11 cellular contexts compared by ENCODE assay signal in the genomic region with DNA sequence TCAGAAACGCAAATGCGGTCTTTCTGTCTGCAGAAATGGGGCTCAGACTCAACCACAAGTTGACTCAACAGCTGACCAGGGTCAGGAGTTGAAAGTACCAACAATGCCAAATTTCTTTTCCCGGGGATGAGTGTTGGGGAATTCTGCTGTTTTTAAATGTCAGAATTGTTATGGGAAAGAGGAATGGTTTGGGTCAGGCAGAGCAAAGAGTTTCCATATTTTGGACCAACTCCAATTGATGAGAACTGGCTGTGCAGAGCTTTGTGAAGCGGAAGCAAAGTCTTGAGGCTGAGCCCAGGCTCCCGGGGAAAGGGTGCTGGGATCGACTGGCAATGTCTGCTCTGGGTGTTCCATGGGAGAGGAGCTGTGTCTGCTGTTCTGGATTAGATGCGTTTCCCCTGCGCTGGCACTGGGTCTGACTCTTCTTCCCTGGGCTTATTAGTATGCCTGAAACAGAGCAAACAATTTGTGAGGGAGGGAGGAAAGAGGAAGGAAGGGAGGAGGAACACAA. TPM values are rescaled to one million over a fixed set of nuclear protein-coding genes. Genes with fewer than 3 reads are reported as not detected.
DNase-seq lines count a peak whose midpoint lies in the region; ATAC-seq and TF ChIP-seq lines count a peak whose summit lies in the region.
"Had no signal": no experiment of that assay in that cellular context is flagged by ENCODE, and none has a peak within 500 bp of the region (broad histone marks: within the 10 kb centered on the region; RNA-seq: fewer than 3 reads in every experiment).

No MANE protein-coding gene starts in this region.

- WGBS in gastroesophageal sphincter (ENCODE audit: low coverage in 1 of 2), 2 donors = 18 to 39% methylated on average over 5 to 8 of the region's 8 CpGs
- 45 to 55% (median 48%) methylated on average over 8 of the region's 8 CpGs for WGBS in psoas muscle, 3 donors

- peaks cover 0 to 35% (median 10%) of the 10 kb centered on the region in 3 donors for H3K4me1 ChIP-seq in gastroesophageal sphincter
- H3K4me1 ChIP-seq in psoas muscle = peaks cover 12% of the 10 kb centered on the region

- DNase-seq in GM04504 (ENCODE audit: low read depth) (peak; percentile 85), psoas muscle (peak; percentile 51 to 69), NCI-H524 (lab: John Stamatoyannopoulos, UW) (no peak)
- no peak for DNase-seq in stimulated activated CD4-positive, alpha-beta T cell treated with anti-CD3 and anti-CD28 coated beads, Interleukin-1b, Interleukin-23, amount 100 ng/mL, for 48 hours
- DNase-seq: activated gamma-delta T cell; NCI-H526 treated with DMSO at 0.1 percent for 48 hours; stimulated activated CD4-positive, alpha-beta T cell treated with anti-CD3 and anti-CD28 coated beads, Interleukin-4, amount 100 ng/mL, for 4 hours had no signal

- intact Hi-C loops in psoas muscle (cut with DNase I) = loop anchor here in 1 of 2 donors (5.0 kb wide), 1 partner anchor 33 kb away; no protein-coding TSS in a partner anchor

- H3K4me3 ChIP-seq in gastroesophageal sphincter = no peak overlapping the region
- H3K4me3 ChIP-seq in psoas muscle = no peak overlapping the region

- no peaks in the 10 kb centered on the region for H3K27me3 ChIP-seq in gastroesophageal sphincter
- H3K27me3 ChIP-seq in psoas muscle (ENCODE audit: insufficient read depth in 3 of 3, low read length in 2 of 3) = no peaks in the 10 kb centered on the region

- H3K36me3 ChIP-seq in gastroesophageal sphincter (no peaks in the 10 kb centered on the region), psoas muscle (ENCODE audit: insufficient read depth in 1 of 2, low read depth in 1 of 2) (no peaks in the 10 kb centered on the region)

- H3K9me3 ChIP-seq in gastroesophageal sphincter (no peaks in the 10 kb centered on the region), psoas muscle (no peaks in the 10 kb centered on the region)

- ATAC-seq in SK-N-SH treated with all-trans-retinoic acid at 6 μM for 48 hours (peak; percentile 75), gastroesophageal sphincter (peak; percentile 66), psoas muscle (peak in 2 of 4 donors; percentile 29 to 39), GM21786 (IDR thresholded peaks at IDR 0.05; ENCODE audit: unreplicated experiment) (no peak), HG02885 (IDR thresholded peaks at IDR 0.05; ENCODE audit: poor library complexity, unreplicated experiment) (no peak)

- no peak for TF ChIP-seq CTCF in gastroesophageal sphincter (IDR thresholded peaks at IDR 0.05)
- TF ChIP-seq CTCF in psoas muscle (IDR thresholded peaks at IDR 0.05) = no peak

- H3K27ac ChIP-seq in gastroesophageal sphincter = peak overlapping the region in 3 of 4 donors; percentile 58 to 79 (median 76)
- no peak overlapping the region for H3K27ac ChIP-seq in psoas muscle

- no peak for TF ChIP-seq EP300 in gastroesophageal sphincter (IDR thresholded peaks at IDR 0.05)

- TF ChIP-seq POLR2A in gastroesophageal sphincter (IDR thresholded peaks at IDR 0.05) = no peak

TF ChIP-seq in SK-N-SH treated with all-trans-retinoic acid at 6 μM for 48 hours, 23 proteins besides CTCF, POLR2A, EP300 and RAD21:
- TF ChIP-seq, protein P1, sequence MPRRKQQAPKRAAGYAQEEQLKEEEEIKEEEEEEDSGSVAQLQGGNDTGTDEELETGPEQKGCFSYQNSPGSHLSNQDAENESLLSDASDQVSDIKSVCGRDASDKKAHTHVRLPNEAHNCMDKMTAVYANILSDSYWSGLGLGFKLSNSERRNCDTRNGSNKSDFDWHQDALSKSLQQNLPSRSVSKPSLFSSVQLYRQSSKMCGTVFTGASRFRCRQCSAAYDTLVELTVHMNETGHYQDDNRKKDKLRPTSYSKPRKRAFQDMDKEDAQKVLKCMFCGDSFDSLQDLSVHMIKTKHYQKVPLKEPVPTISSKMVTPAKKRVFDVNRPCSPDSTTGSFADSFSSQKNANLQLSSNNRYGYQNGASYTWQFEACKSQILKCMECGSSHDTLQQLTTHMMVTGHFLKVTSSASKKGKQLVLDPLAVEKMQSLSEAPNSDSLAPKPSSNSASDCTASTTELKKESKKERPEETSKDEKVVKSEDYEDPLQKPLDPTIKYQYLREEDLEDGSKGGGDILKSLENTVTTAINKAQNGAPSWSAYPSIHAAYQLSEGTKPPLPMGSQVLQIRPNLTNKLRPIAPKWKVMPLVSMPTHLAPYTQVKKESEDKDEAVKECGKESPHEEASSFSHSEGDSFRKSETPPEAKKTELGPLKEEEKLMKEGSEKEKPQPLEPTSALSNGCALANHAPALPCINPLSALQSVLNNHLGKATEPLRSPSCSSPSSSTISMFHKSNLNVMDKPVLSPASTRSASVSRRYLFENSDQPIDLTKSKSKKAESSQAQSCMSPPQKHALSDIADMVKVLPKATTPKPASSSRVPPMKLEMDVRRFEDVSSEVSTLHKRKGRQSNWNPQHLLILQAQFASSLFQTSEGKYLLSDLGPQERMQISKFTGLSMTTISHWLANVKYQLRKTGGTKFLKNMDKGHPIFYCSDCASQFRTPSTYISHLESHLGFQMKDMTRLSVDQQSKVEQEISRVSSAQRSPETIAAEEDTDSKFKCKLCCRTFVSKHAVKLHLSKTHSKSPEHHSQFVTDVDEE (CRISPR knock-in tag; IDR thresholded peaks at IDR 0.05) = no peak
- no peak for TF ChIP-seq ZFP30 (CRISPR knock-in tag; IDR thresholded peaks at IDR 0.05)
- no peak for TF ChIP-seq SNAI2 (CRISPR knock-in tag; IDR thresholded peaks at IDR 0.05)
- TF ChIP-seq PPARA (CRISPR knock-in tag; IDR thresholded peaks at IDR 0.05; ENCODE audit: borderline replicate concordance) = no peak
- no peak for TF ChIP-seq GLIS3 (CRISPR knock-in tag; IDR thresholded peaks at IDR 0.05)
- TF ChIP-seq ZNF8 (CRISPR knock-in tag; IDR thresholded peaks at IDR 0.05) = no peak
- no peak for TF ChIP-seq ZC3H10 (CRISPR knock-in tag; IDR thresholded peaks at IDR 0.05)
- TF ChIP-seq RARB (CRISPR knock-in tag; IDR thresholded peaks at IDR 0.05) = no peak
- TF ChIP-seq, protein P2, sequence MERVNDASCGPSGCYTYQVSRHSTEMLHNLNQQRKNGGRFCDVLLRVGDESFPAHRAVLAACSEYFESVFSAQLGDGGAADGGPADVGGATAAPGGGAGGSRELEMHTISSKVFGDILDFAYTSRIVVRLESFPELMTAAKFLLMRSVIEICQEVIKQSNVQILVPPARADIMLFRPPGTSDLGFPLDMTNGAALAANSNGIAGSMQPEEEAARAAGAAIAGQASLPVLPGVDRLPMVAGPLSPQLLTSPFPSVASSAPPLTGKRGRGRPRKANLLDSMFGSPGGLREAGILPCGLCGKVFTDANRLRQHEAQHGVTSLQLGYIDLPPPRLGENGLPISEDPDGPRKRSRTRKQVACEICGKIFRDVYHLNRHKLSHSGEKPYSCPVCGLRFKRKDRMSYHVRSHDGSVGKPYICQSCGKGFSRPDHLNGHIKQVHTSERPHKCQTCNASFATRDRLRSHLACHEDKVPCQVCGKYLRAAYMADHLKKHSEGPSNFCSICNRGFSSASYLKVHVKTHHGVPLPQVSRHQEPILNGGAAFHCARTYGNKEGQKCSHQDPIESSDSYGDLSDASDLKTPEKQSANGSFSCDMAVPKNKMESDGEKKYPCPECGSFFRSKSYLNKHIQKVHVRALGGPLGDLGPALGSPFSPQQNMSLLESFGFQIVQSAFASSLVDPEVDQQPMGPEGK (CRISPR knock-in tag; IDR thresholded peaks at IDR 0.05; ENCODE audit: borderline replicate concordance) = no peak
- no peak for TF ChIP-seq CREB5 (CRISPR knock-in tag; IDR thresholded peaks at IDR 0.05; ENCODE audit: low read depth)
TF ChIP-seq in SK-N-SH treated with all-trans-retinoic acid at 6 μM for 48 hours: peak in this region for 0.

RNA-seq across cellular contexts. Expression of gene TXN2, which starts 36.2 kb away (rescaled TPM):
- total RNA-seq in gastroesophageal sphincter = 10 to 100 TPM; 36.4 to 78.3 (median 63.4) TPM
- total RNA-seq in psoas muscle = 100 to 1,000 TPM in 3 of 4 donors, 10 to 100 TPM in 1; 83.9 to 146 (median 112) TPM
- polyA plus RNA-seq in psoas muscle = 100 to 1,000 TPM; 109 to 155 (median 115) TPM

RNA-seq across cellular contexts. Expression of gene MYH9, which starts 57.4 kb away (rescaled TPM):
- total RNA-seq in gastroesophageal sphincter (100 to 1,000 TPM; 304 to 366 (median 322) TPM), psoas muscle (100 to 1,000 TPM in 3 of 4 donors, 10 to 100 TPM in 1; 92.0 to 214 (median 179) TPM)
- polyA plus RNA-seq in psoas muscle = 10 to 100 TPM; 35.6 to 89.3 (median 56.3) TPM

Comparison
In these comparisons a context has a peak if more than half of its experiments do, and no peak if none do; other contexts are left out.
1. DNase-seq: peak in GM04504 (single experiment) and psoas muscle (2 of 2); none in stimulated activated CD4-positive, alpha-beta T cell treated with anti-CD3 and anti-CD28 coated beads, Interleukin-1b, Interleukin-23, amount 100 ng/mL, for 48 hours (single experiment) and NCI-H524 (0 of 2).
2. ATAC-seq: peak in SK-N-SH treated with all-trans-retinoic acid at 6 μM for 48 hours (single experiment) and gastroesophageal sphincter (single experiment); none in GM21786 (single experiment) and HG02885 (single experiment).